ENCODE assay signal across 24 cellular contexts in genomic region chr19:31282346-31282745, GRCh38.
DNase-seq lines count a peak whose midpoint lies in the region; ATAC-seq, FAIRE-seq and TF ChIP-seq lines count a peak whose summit lies in the region.
"Had no signal": no experiment of that assay in that cellular context is flagged by ENCODE, and none has a peak within 500 bp of the region (broad histone marks: within the 10 kb centered on the region; RNA-seq: fewer than 3 reads in every experiment).

No MANE protein-coding gene starts in this region.

- peaks cover 94% of the 10 kb centered on the region for H3K36me3 ChIP-seq in SK-N-MC (ENCODE audit: insufficient read depth, low read length)
- H3K36me3 ChIP-seq in kidney (ENCODE audit: control insufficient read depth in 1 of 2, insufficient read depth in 2 of 2, low read length in 2 of 2): no peaks in the 10 kb centered on the region
- no peaks in the 10 kb centered on the region for H3K36me3 ChIP-seq in upper lobe of right lung
- H3K36me3 ChIP-seq: BE2C had no signal

- no peak for TF ChIP-seq CTCF in kidney (IDR thresholded peaks at IDR 0.05; ENCODE audit: borderline replicate concordance, extremely low read depth, insufficient read depth)
- TF ChIP-seq CTCF in omental fat pad (IDR thresholded peaks at IDR 0.05): no peak
- TF ChIP-seq CTCF in upper lobe of right lung (IDR thresholded peaks at IDR 0.05): no peak

- DNase-seq in SK-N-MC (ENCODE audit: low read depth, low spot score): no peak
- DNase-seq in kidney: peak; percentile 63
- DNase-seq in omental fat pad (ENCODE audit: low spot score): peak; percentile 18
- DNase-seq in upper lobe of right lung: peak; percentile 32
- DNase-seq in effector CD4-positive, alpha-beta T cell: no peak
- DNase-seq: ACHN; BE2C; C1 segment of cervical spinal cord; CD4-positive, CD25-positive, alpha-beta regulatory T cell; CD8-positive, alpha-beta memory T cell; COR-L47; DMS 273 treated with DMSO at 0.1 percent for 48 hours; DMS53; DND-41; EL; HCEC 1CT; IMR-90 had no signal

- H3K27me3 Mint-ChIP-seq in stimulated activated memory B cell treated with anti-CD40 and anti-IgM and Interleukin-4, amounts not matched to agents 10 μg/mL and 1 μg/mL and 100 μg/mL, for 72 hours: no peaks in the 10 kb centered on the region
- H3K27me3 Mint-ChIP-seq: CD4-positive, CD25-positive, alpha-beta regulatory T cell had no signal

- H3K9me3 ChIP-seq in SK-N-MC (ENCODE audit: low read depth, low read length) (no peaks in the 10 kb centered on the region), kidney (ENCODE audit: control insufficient read depth in 1 of 2, low read length in 2 of 2) (no peaks in the 10 kb centered on the region), upper lobe of right lung (no peaks in the 10 kb centered on the region)
- H3K9me3 ChIP-seq: BE2C had no signal

- intact Hi-C loops in kidney (cut with DNase I): no loop called here
- intact Hi-C loops in upper lobe of right lung (cut with DNase I): no loop called here

- H3K27ac ChIP-seq in SK-N-MC (peak overlapping the region; percentile 34; the same call in 1 of the 2 replicates), kidney (ENCODE audit: low read depth in 2 of 2, low read length in 2 of 2) (no peak overlapping the region), upper lobe of right lung (no peak overlapping the region)

- no peaks in the 10 kb centered on the region for H3K27me3 ChIP-seq in upper lobe of right lung
- H3K27me3 ChIP-seq: BE2C had no signal

- no peaks in the 10 kb centered on the region for H3K4me1 Mint-ChIP-seq in stimulated activated memory B cell treated with anti-CD40 and anti-IgM and Interleukin-4, amounts not matched to agents 10 μg/mL and 1 μg/mL and 100 μg/mL, for 72 hours

- peaks cover 8% of the 10 kb centered on the region for H3K9me3 Mint-ChIP-seq in stimulated activated memory B cell treated with anti-CD40 and anti-IgM and Interleukin-4, amounts not matched to agents 10 μg/mL and 1 μg/mL and 100 μg/mL, for 72 hours
- H3K9me3 Mint-ChIP-seq: CD4-positive, CD25-positive, alpha-beta regulatory T cell; CD8-positive, alpha-beta memory T cell had no signal

- ATAC-seq in omental fat pad (ENCODE audit: low FRiP score) (no peak), upper lobe of right lung (no peak), HG03039 (IDR thresholded peaks at IDR 0.05; ENCODE audit: unreplicated experiment) (no peak)
- ATAC-seq in stimulated activated memory B cell treated with anti-CD40 and anti-IgM and Interleukin-4, amounts not matched to agents 10 μg/mL and 1 μg/mL and 100 μg/mL, for 72 hours: no peak
- ATAC-seq: GM12878, K562 had no signal

- FAIRE-seq in kidney (lab: Jason Lieb, UNC): no peak
- FAIRE-seq: A204.1, GM12878, GM19239, HTR-8/SVneo, K562 had no signal

- H3K4me3 Mint-ChIP-seq in stimulated activated memory B cell treated with anti-CD40 and anti-IgM and Interleukin-4, amounts not matched to agents 10 μg/mL and 1 μg/mL and 100 μg/mL, for 72 hours: no peak overlapping the region
- H3K4me3 Mint-ChIP-seq: CD4-positive, CD25-positive, alpha-beta regulatory T cell; CD8-positive, alpha-beta memory T cell had no signal

- no peaks in the 10 kb centered on the region for H3K4me1 ChIP-seq in kidney (ENCODE audit: control insufficient read depth in 1 of 2, insufficient read depth in 1 of 2, low read depth in 1 of 2, low read length in 2 of 2)
- no peaks in the 10 kb centered on the region for H3K4me1 ChIP-seq in upper lobe of right lung
- H3K4me1 ChIP-seq: BE2C had no signal

- H3K9ac ChIP-seq in SK-N-MC (ENCODE audit: insufficient read length) (no peak overlapping the region), kidney (ENCODE audit: low read length in 2 of 2) (no peak overlapping the region)

- H3K4me3 ChIP-seq in SK-N-MC (no peak overlapping the region), kidney (ENCODE audit: low read length in 2 of 2) (no peak overlapping the region), upper lobe of right lung (no peak overlapping the region)
- H3K4me3 ChIP-seq: GM12878, K562 had no signal

- no peak overlapping the region for H3K27ac Mint-ChIP-seq in stimulated activated memory B cell treated with anti-CD40 and anti-IgM and Interleukin-4, amounts not matched to agents 10 μg/mL and 1 μg/mL and 100 μg/mL, for 72 hours
- H3K27ac Mint-ChIP-seq: CD4-positive, CD25-positive, alpha-beta regulatory T cell; CD8-positive, alpha-beta memory T cell had no signal

- H3K36me3 Mint-ChIP-seq in stimulated activated memory B cell treated with anti-CD40 and anti-IgM and Interleukin-4, amounts not matched to agents 10 μg/mL and 1 μg/mL and 100 μg/mL, for 72 hours: no peaks in the 10 kb centered on the region
- H3K36me3 Mint-ChIP-seq: CD8-positive, alpha-beta memory T cell had no signal

Comparison
In these comparisons a context has a peak if more than half of its experiments do, and no peak if none do; other contexts are left out.
1. DNase-seq: peak in kidney (single experiment), omental fat pad (single experiment) and upper lobe of right lung (single experiment); none in SK-N-MC (single experiment) and effector CD4-positive, alpha-beta T cell (single experiment).